Comparison of ENCODE assay signal across 8 cellular contexts in genomic region chr17:16589097-16589969, GRCh38. TPM values are rescaled to one million over a fixed set of nuclear protein-coding genes. Genes with fewer than 3 reads are reported as not detected.
DNase-seq lines count a peak whose midpoint lies in the region; ATAC-seq and TF ChIP-seq lines count a peak whose summit lies in the region.

No MANE protein-coding gene starts in this region.

- ATAC-seq in HG02840 (IDR thresholded peaks at IDR 0.05; ENCODE audit: low FRiP score, unreplicated experiment) = peak; percentile 78
- ATAC-seq in left ventricle myocardium superior = peak; percentile 91
- ATAC-seq in upper lobe of right lung = peak; percentile 99

- H3K4me1 Mint-ChIP-seq in progenitor cell of endocrine pancreas (ENCODE audit: low read depth) = no peaks in the 10 kb centered on the region

- peaks cover 1% of the 10 kb centered on the region for H3K36me3 Mint-ChIP-seq in progenitor cell of endocrine pancreas (ENCODE audit: insufficient read depth)

- TF ChIP-seq CTCF in progenitor cell of endocrine pancreas (IDR thresholded peaks at IDR 0.05; ENCODE audit: unreplicated experiment) (peak; percentile 97), upper lobe of right lung (IDR thresholded peaks at IDR 0.05) (peak; percentile 100)

- H3K27me3 ChIP-seq in upper lobe of right lung = no peaks in the 10 kb centered on the region

- peak overlapping the region; percentile 75 for H3K27ac ChIP-seq in upper lobe of right lung

- H3K9me3 ChIP-seq in upper lobe of right lung = no peaks in the 10 kb centered on the region

- H3K4me3 Mint-ChIP-seq in progenitor cell of endocrine pancreas (ENCODE audit: low read depth) = peak overlapping the region; percentile 73

- H3K4me3 ChIP-seq in upper lobe of right lung = peak overlapping the region; percentile 68

- H3K36me3 ChIP-seq in upper lobe of right lung = no peaks in the 10 kb centered on the region

- DNase-seq in GM03348 (ENCODE audit: low spot score) = peak; percentile 98
- DNase-seq in NCI-H146 (lab: John Stamatoyannopoulos, UW) = peak; percentile 89
- DNase-seq in T-helper 1 cell = peak; percentile 84 to 91 (median 88)
- peak; percentile 18 to 96 (median 83) for DNase-seq in amygdala (lab: John Stamatoyannopoulos, UW)
- DNase-seq in left ventricle myocardium superior = peak; percentile 98
- DNase-seq in progenitor cell of endocrine pancreas (ENCODE audit: low spot score, unreplicated experiment) = peak; percentile 94
- DNase-seq in upper lobe of right lung = peak; percentile 97

- H3K27me3 Mint-ChIP-seq in progenitor cell of endocrine pancreas = peaks cover 35% of the 10 kb centered on the region

- peaks cover 4% of the 10 kb centered on the region for H3K9me3 Mint-ChIP-seq in progenitor cell of endocrine pancreas (ENCODE audit: low read depth)

- intact Hi-C loops in left ventricle myocardium superior (cut with micrococcal nuclease) = loop anchor here (5.0 kb wide), 1 partner anchor 52 kb away; no protein-coding TSS in a partner anchor
- intact Hi-C loops in upper lobe of right lung (cut with DNase I) = no loop called here

- peaks cover 13% of the 10 kb centered on the region for H3K4me1 ChIP-seq in upper lobe of right lung

- peak overlapping the region; percentile 59 for H3K27ac Mint-ChIP-seq in progenitor cell of endocrine pancreas

RNA-seq across cellular contexts. Expression of gene ZNF287, which starts 20.3 kb away (rescaled TPM):
- total RNA-seq in left ventricle myocardium superior (6.3 TPM), progenitor cell of endocrine pancreas (11.6 TPM in 2 replicates), upper lobe of right lung (4.7 TPM)

Comparison
In these comparisons a context has a peak if more than half of its experiments do, and no peak if none do; other contexts are left out.
1. Peak in every context shown above with its lines: DNase-seq, ATAC-seq, H3K4me3 ChIP-seq and H3K27ac ChIP-seq.